14 cellular contexts compared by ENCODE assay signal in the genomic region with DNA sequence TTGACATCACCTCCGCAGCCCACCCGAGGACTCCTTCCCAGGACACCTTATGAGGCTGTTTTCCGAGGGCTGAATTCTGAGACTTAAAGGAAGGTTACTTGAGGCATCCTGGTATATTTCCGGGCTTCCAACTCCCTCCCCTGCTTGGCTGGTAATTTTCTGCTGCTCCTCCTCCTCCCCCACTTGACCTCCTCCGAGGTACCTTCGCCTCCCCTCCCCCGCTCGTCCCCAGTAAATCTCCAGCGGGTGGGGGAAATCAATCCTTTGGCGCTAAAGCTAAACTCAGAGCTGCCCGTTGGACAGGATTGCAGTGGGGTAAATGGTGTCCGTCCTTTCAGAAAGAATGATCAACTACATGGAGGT. TPM values are rescaled to one million over a fixed set of nuclear protein-coding genes. Genes with fewer than 3 reads are reported as not detected.
DNase-seq lines count a peak whose midpoint lies in the region; TF ChIP-seq lines count a peak whose summit lies in the region.
"Had no signal": no experiment of that assay in that cellular context is flagged by ENCODE, and none has a peak within 500 bp of the region (broad histone marks: within the 10 kb centered on the region; RNA-seq: fewer than 3 reads in every experiment).

No MANE protein-coding gene starts in this region.

- no peaks in the 10 kb centered on the region for H3K9me2 ChIP-seq in neural cell (ENCODE audit: insufficient read depth, low read length)

- H2AFZ ChIP-seq in neural cell (ENCODE audit: low read depth, low read length): no peak overlapping the region

- H3K27ac ChIP-seq in neural cell (ENCODE audit: low read length): no peak overlapping the region
- H3K27ac ChIP-seq: heart right ventricle, tibial artery had no signal

- DNase-seq in COR-L47 (lab: John Stamatoyannopoulos, UW) (peak; percentile 35), NCI-H128 (lab: John Stamatoyannopoulos, UW; ENCODE audit: unreplicated experiment) (peak; percentile 68), NCI-H1092 treated with DMSO at 0.1 percent for 48 hours (lab: John Stamatoyannopoulos, UW) (no peak), NCI-H2107 treated with DMSO at 0.1 percent for 48 hours (lab: John Stamatoyannopoulos, UW; ENCODE audit: unreplicated experiment) (no peak), H4 (ENCODE audit: low spot score) (no peak)
- no peak for DNase-seq in activated CD4-positive, alpha-beta T cell treated with anti-CD3 and anti-CD28 coated beads, Interleukin-2, amount 50 U/mL, for 4 hours
- DNase-seq: activated naive CD4-positive, alpha-beta T cell treated with Interleukin-2 at 50 U/mL for 16 hours; heart right ventricle; NCI-H2029 treated with DMSO at 0.1 percent for 48 hours; SHP77; stimulated activated CD4-positive, alpha-beta T cell treated with anti-CD3 and anti-CD28 coated beads, Interleukin-4, amount 100 ng/mL, for 24 hours; tibial artery had no signal

- TF ChIP-seq RAD21 in neural cell (conservative IDR thresholded peaks at IDR 0.05): no peak

- TF ChIP-seq EP300 in neural cell (conservative IDR thresholded peaks at IDR 0.05; ENCODE audit: poor library complexity, severe bottlenecking): no peak

- H3K36me3 ChIP-seq in endocrine pancreas (ENCODE audit: control insufficient read depth, insufficient read depth, low read length) (no peaks in the 10 kb centered on the region), neural cell (ENCODE audit: insufficient read depth, low read length) (no peaks in the 10 kb centered on the region)
- H3K36me3 ChIP-seq: heart right ventricle, tibial artery had no signal

- TF ChIP-seq CTCF in neural cell (IDR thresholded peaks at IDR 0.05; ENCODE audit: poor library complexity, severe bottlenecking): no peak

- no peaks in the 10 kb centered on the region for H3K27me3 ChIP-seq in endocrine pancreas (ENCODE audit: control insufficient read depth, insufficient read depth, low read length)
- peaks cover 61% of the 10 kb centered on the region for H3K27me3 ChIP-seq in neural cell (ENCODE audit: insufficient read depth, low read depth, low read length)

- H3K79me2 ChIP-seq in neural cell (replicated peaks; ENCODE audit: insufficient read depth, low read length): peaks cover 58% of the 10 kb centered on the region

- no peak overlapping the region for H3K4me2 ChIP-seq in neural cell (ENCODE audit: low read length)

- H3K9ac ChIP-seq in endocrine pancreas (ENCODE audit: control insufficient read depth, insufficient read depth, low read length) (peak overlapping the region; percentile 87), neural cell (ENCODE audit: low read length) (peak overlapping the region; percentile 38)

- no peaks in the 10 kb centered on the region for H3K9me3 ChIP-seq in endocrine pancreas (ENCODE audit: control insufficient read depth, low read length)
- H3K9me3 ChIP-seq in neural cell (ENCODE audit: low read length): no peaks in the 10 kb centered on the region
- H3K9me3 ChIP-seq: heart right ventricle, tibial artery had no signal

- H3F3A ChIP-seq in neural cell (ENCODE audit: insufficient read depth, low read length, poor library complexity, severe bottlenecking): no peaks in the 10 kb centered on the region

- peak overlapping the region; percentile 96 for H3K4me3 ChIP-seq in endocrine pancreas (ENCODE audit: control insufficient read depth, insufficient read depth, low read length)
- H3K4me3 ChIP-seq in neural cell (ENCODE audit: low read length): peak overlapping the region; percentile 82

- H4K20me1 ChIP-seq in neural cell (ENCODE audit: insufficient read depth): no peaks in the 10 kb centered on the region

- H3K4me1 ChIP-seq in endocrine pancreas (ENCODE audit: control insufficient read depth, insufficient read depth, low read length): peaks cover 14% of the 10 kb centered on the region

TF ChIP-seq in neural cell, 6 proteins besides CTCF, POLR2A, EP300 and RAD21:
- TF ChIP-seq POLR2AphosphoS5 (IDR thresholded peaks at IDR 0.05): no peak
- no peak for TF ChIP-seq TAF1 (IDR thresholded peaks at IDR 0.05; ENCODE audit: low read depth)
- no peak for TF ChIP-seq SMC3 (conservative IDR thresholded peaks at IDR 0.05; ENCODE audit: poor library complexity)
- TF ChIP-seq, protein P1, sequence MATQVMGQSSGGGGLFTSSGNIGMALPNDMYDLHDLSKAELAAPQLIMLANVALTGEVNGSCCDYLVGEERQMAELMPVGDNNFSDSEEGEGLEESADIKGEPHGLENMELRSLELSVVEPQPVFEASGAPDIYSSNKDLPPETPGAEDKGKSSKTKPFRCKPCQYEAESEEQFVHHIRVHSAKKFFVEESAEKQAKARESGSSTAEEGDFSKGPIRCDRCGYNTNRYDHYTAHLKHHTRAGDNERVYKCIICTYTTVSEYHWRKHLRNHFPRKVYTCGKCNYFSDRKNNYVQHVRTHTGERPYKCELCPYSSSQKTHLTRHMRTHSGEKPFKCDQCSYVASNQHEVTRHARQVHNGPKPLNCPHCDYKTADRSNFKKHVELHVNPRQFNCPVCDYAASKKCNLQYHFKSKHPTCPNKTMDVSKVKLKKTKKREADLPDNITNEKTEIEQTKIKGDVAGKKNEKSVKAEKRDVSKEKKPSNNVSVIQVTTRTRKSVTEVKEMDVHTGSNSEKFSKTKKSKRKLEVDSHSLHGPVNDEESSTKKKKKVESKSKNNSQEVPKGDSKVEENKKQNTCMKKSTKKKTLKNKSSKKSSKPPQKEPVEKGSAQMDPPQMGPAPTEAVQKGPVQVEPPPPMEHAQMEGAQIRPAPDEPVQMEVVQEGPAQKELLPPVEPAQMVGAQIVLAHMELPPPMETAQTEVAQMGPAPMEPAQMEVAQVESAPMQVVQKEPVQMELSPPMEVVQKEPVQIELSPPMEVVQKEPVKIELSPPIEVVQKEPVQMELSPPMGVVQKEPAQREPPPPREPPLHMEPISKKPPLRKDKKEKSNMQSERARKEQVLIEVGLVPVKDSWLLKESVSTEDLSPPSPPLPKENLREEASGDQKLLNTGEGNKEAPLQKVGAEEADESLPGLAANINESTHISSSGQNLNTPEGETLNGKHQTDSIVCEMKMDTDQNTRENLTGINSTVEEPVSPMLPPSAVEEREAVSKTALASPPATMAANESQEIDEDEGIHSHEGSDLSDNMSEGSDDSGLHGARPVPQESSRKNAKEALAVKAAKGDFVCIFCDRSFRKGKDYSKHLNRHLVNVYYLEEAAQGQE (IDR thresholded peaks at IDR 0.05; ENCODE audit: borderline replicate concordance): no peak
- peak; percentile 7 for TF ChIP-seq MXI1 (conservative IDR thresholded peaks at IDR 0.05; ENCODE audit: poor library complexity, severe bottlenecking)
- no peak for TF ChIP-seq EZH2 (IDR thresholded peaks at IDR 0.05; ENCODE audit: borderline replicate concordance, insufficient read depth, low read length, poor library complexity, severe bottlenecking)
TF ChIP-seq in neural cell: peak in this region for 1.

RNA-seq across cellular contexts. Expression of a gene that starts 4.9 kb away (rescaled TPM):
- polyA plus RNA-seq in neural cell: 27.6 and 33.6 TPM in 2 replicates
- 47.5 and 49.4 TPM in 2 replicates for polyA minus RNA-seq in neural cell
- 4.6 TPM in 2 replicates for total RNA-seq in H4 (2014; rRNA removed; shearing (Covaris generic))
- total RNA-seq: heart right ventricle had no signal
- polyA plus RNA-seq: heart right ventricle had no signal

Comparison
In these comparisons a context has a peak if more than half of its experiments do, and no peak if none do; other contexts are left out.
1. DNase-seq: peak in COR-L47 (single experiment) and NCI-H128 (single experiment); none in NCI-H1092 treated with DMSO at 0.1 percent for 48 hours (single experiment), NCI-H2107 treated with DMSO at 0.1 percent for 48 hours (single experiment), H4 (single experiment) and activated CD4-positive, alpha-beta T cell treated with anti-CD3 and anti-CD28 coated beads, Interleukin-2, amount 50 U/mL, for 4 hours (0 of 2).